ENCODE assay signal across 26 cellular contexts in genomic region chr1:55750020-55750995, GRCh38.
"Had no signal": no experiment of that assay in that cellular context is flagged by ENCODE, and none has a peak within 500 bp of the region (broad histone marks: within the 10 kb centered on the region; RNA-seq: fewer than 3 reads in every experiment).

No MANE protein-coding gene starts in this region.

- H3K9me3 ChIP-seq: gastrocnemius medialis had no signal

- H3K4me1 ChIP-seq: gastrocnemius medialis, sigmoid colon had no signal

- H3K9me3 Mint-ChIP-seq: T-helper 1 cell treated with Interleukin-12 subunit alpha and Interleukin-12 subunit beta and Interleukin-4 antibody, amounts not matched to agents 30 μg/mL and 1 μg/mL, for 36 hours had no signal

- ATAC-seq: activated CD4-positive, alpha-beta T cell treated with anti-CD3 and anti-CD28 coated beads for 36 hours; esophagus mucosa; gastrocnemius medialis; left ventricle myocardium superior; stimulated activated naive B cell treated with anti-CD40 and anti-IgM and Interleukin-4, amounts not matched to agents 10 μg/mL and 1 μg/mL and 100 μg/mL, for 72 hours had no signal

- H3K27me3 ChIP-seq: gastrocnemius medialis, sigmoid colon had no signal

- H3K4me1 Mint-ChIP-seq: activated B cell treated with CpG ODN at 0.5 μM for 24 hours; activated CD4-positive, alpha-beta T cell treated with anti-CD3 and anti-CD28 coated beads for 36 hours; activated naive CD8-positive, alpha-beta T cell treated with anti-CD3 and anti-CD28 coated beads for 36 hours; naive B cell; neural crest cell; stimulated activated naive B cell treated with anti-CD40 and anti-IgM and Interleukin-4, amounts not matched to agents 10 μg/mL and 1 μg/mL and 100 μg/mL, for 72 hours had no signal

- H3K4me3 Mint-ChIP-seq: activated B cell treated with CpG ODN at 0.5 μM for 24 hours; activated CD4-positive, alpha-beta memory T cell treated with anti-CD3 and anti-CD28 coated beads for 36 hours; activated CD4-positive, alpha-beta T cell treated with anti-CD3 and anti-CD28 coated beads for 36 hours; activated naive CD8-positive, alpha-beta T cell treated with anti-CD3 and anti-CD28 coated beads for 36 hours; naive B cell; neural crest cell; stimulated activated naive B cell treated with anti-CD40 and anti-IgM and Interleukin-4, amounts not matched to agents 10 μg/mL and 1 μg/mL and 100 μg/mL, for 72 hours; T-helper 1 cell treated with Interleukin-12 subunit alpha and Interleukin-12 subunit beta and Interleukin-4 antibody, amounts not matched to agents 30 μg/mL and 1 μg/mL, for 36 hours had no signal

- H3K36me3 ChIP-seq: gastrocnemius medialis, sigmoid colon had no signal

- H3K36me3 Mint-ChIP-seq: activated CD4-positive, alpha-beta memory T cell treated with anti-CD3 and anti-CD28 coated beads for 36 hours; activated naive CD8-positive, alpha-beta T cell treated with anti-CD3 and anti-CD28 coated beads for 36 hours; naive B cell; stimulated activated naive B cell treated with anti-CD40 and anti-IgM and Interleukin-4, amounts not matched to agents 10 μg/mL and 1 μg/mL and 100 μg/mL, for 72 hours had no signal

- DNase-seq: activated B cell treated with CpG ODN at 0.5 μM for 24 hours; activated CD4-positive, alpha-beta memory T cell treated with anti-CD3 and anti-CD28 coated beads for 36 hours; activated CD4-positive, alpha-beta T cell treated with anti-CD3 and anti-CD28 coated beads for 36 hours; activated naive CD4-positive, alpha-beta T cell treated with Interleukin-2 at 50 U/mL for 16 hours; activated naive CD8-positive, alpha-beta T cell treated with anti-CD3 and anti-CD28 coated beads for 36 hours; activated T-cell treated with anti-CD3 and anti-CD28 coated beads, Interleukin-2, amount 50 U/mL, for 48 hours; central memory CD4-positive, alpha-beta T cell; dermis blood vessel endothelial cell; effector memory CD4-positive, alpha-beta T cell; gastrocnemius medialis; hippocampal formation; kidney glomerular epithelial cell; left ventricle myocardium superior; mammary epithelial cell; midbrain; naive B cell; posterior cingulate gyrus; sigmoid colon; stimulated activated CD4-positive, alpha-beta T cell treated with anti-CD3 and anti-CD28 coated beads, Interleukin-2, amount 100 ng/mL, for 48 hours; stimulated activated CD8-positive, alpha-beta memory T cell treated with anti-CD3 and anti-CD28 coated beads, Interleukin-4, amount 100 ng/mL, for 48 hours; stimulated activated naive B cell treated with anti-CD40 and anti-IgM and Interleukin-4, amounts not matched to agents 10 μg/mL and 1 μg/mL and 100 μg/mL, for 72 hours; T1000; trophoblast cell had no signal

- H3K4me3 ChIP-seq: gastrocnemius medialis, sigmoid colon had no signal

- H3K27ac ChIP-seq: gastrocnemius medialis, sigmoid colon had no signal

- H3K27ac Mint-ChIP-seq: activated B cell treated with CpG ODN at 0.5 μM for 24 hours; activated CD4-positive, alpha-beta memory T cell treated with anti-CD3 and anti-CD28 coated beads for 36 hours; activated CD4-positive, alpha-beta T cell treated with anti-CD3 and anti-CD28 coated beads for 36 hours; activated naive CD8-positive, alpha-beta T cell treated with anti-CD3 and anti-CD28 coated beads for 36 hours; naive B cell; stimulated activated naive B cell treated with anti-CD40 and anti-IgM and Interleukin-4, amounts not matched to agents 10 μg/mL and 1 μg/mL and 100 μg/mL, for 72 hours; T-helper 1 cell treated with Interleukin-12 subunit alpha and Interleukin-12 subunit beta and Interleukin-4 antibody, amounts not matched to agents 30 μg/mL and 1 μg/mL, for 36 hours had no signal
